ENCODE assay signal across 28 cellular contexts in genomic region chr12:130603566-130603965, GRCh38.
"Had no signal": no experiment of that assay in that cellular context is flagged by ENCODE, and none has a peak within 500 bp of the region (broad histone marks: within the 10 kb centered on the region; RNA-seq: fewer than 3 reads in every experiment).

No MANE protein-coding gene starts in this region.

- H3K36me3 ChIP-seq: lower lobe of right lung, stomach, thyroid gland, vagina had no signal

- ATAC-seq: effector memory CD8-positive, alpha-beta T cell; left ventricle myocardium superior; lower lobe of right lung; mucosa of descending colon; natural killer cell treated with Interleukin-12 subunit alpha and Interleukin-12 subunit beta and Interleukin-15 and Interleukin-18, amount 100 ng/mL, for 72 hours; sciatic nerve had no signal

- H3K27ac Mint-ChIP-seq: effector memory CD8-positive, alpha-beta T cell; immature natural killer cell; memory B cell; mesothelial cell of epicardium; naive B cell; natural killer cell treated with Interleukin-12 subunit alpha and Interleukin-12 subunit beta and Interleukin-15 and Interleukin-18, amount 100 ng/mL, for 72 hours; progenitor cell of endocrine pancreas had no signal

- H3K4me3 Mint-ChIP-seq: effector memory CD8-positive, alpha-beta T cell; immature natural killer cell; memory B cell; mesothelial cell of epicardium; naive B cell; natural killer cell treated with Interleukin-12 subunit alpha and Interleukin-12 subunit beta and Interleukin-15 and Interleukin-18, amount 100 ng/mL, for 72 hours; neural crest cell had no signal

- H3K4me3 ChIP-seq: coronary artery, lower lobe of right lung, mucosa of descending colon, smooth muscle cell, stomach, thyroid gland, vagina had no signal

- H3K9me3 ChIP-seq: lower lobe of right lung, mucosa of descending colon, thyroid gland, vagina had no signal

- H3K9ac ChIP-seq: parathyroid adenoma had no signal

- H3K4me2 ChIP-seq: smooth muscle cell had no signal

- H3K9me3 Mint-ChIP-seq: memory B cell; natural killer cell treated with Interleukin-12 subunit alpha and Interleukin-12 subunit beta and Interleukin-15 and Interleukin-18, amount 100 ng/mL, for 72 hours had no signal

- DNase-seq: dermis blood vessel endothelial cell; effector memory CD8-positive, alpha-beta T cell; hypothalamus; immature natural killer cell; left ventricle myocardium superior; lower lobe of right lung; mucosa of descending colon; naive B cell; stimulated activated CD4-positive, alpha-beta T cell treated with anti-CD3 and anti-CD28 coated beads, Interleukin-12 subunit alpha, Interleukin-12 subunit beta, amount 100 ng/mL, for 4 hours; stimulated activated CD4-positive, alpha-beta T cell treated with anti-CD3 and anti-CD28 coated beads, Interleukin-1b, Interleukin-23, amount 100 ng/mL, for 48 hours; stimulated activated CD4-positive, alpha-beta T cell treated with anti-CD3 and anti-CD28 coated beads, Interleukin-4, amount 100 ng/mL, for 1 hour; stimulated activated CD8-positive, alpha-beta memory T cell treated with anti-CD3 and anti-CD28 coated beads, Interleukin-4, amount 100 ng/mL, for 48 hours; stimulated activated naive CD4-positive, alpha-beta T cell; stomach; thyroid gland; trophoblast cell had no signal

- H3K27me3 ChIP-seq: stomach, thyroid gland, vagina had no signal

- FAIRE-seq: frontal cortex, keratinocyte had no signal

- H3K36me3 Mint-ChIP-seq: immature natural killer cell; memory B cell; mesothelial cell of epicardium; naive B cell; natural killer cell treated with Interleukin-12 subunit alpha and Interleukin-12 subunit beta and Interleukin-15 and Interleukin-18, amount 100 ng/mL, for 72 hours had no signal

- H3K4me1 Mint-ChIP-seq: immature natural killer cell, memory B cell, mesothelial cell of epicardium, naive B cell had no signal

- H2AFZ ChIP-seq: parathyroid adenoma had no signal

- H3K27me3 Mint-ChIP-seq: effector memory CD8-positive, alpha-beta T cell; memory B cell; naive B cell; natural killer cell treated with Interleukin-12 subunit alpha and Interleukin-12 subunit beta and Interleukin-15 and Interleukin-18, amount 100 ng/mL, for 72 hours; progenitor cell of endocrine pancreas had no signal

- H3K27ac ChIP-seq: coronary artery, lower lobe of right lung, parathyroid adenoma, stomach, thyroid gland, vagina had no signal

- H3K4me1 ChIP-seq: lower lobe of right lung, parathyroid adenoma, stomach, thyroid gland, vagina had no signal
